ENCODE assay signal across 9 cellular contexts in genomic region chr19:29677001-29677781, GRCh38. TPM values are rescaled to one million over a fixed set of nuclear protein-coding genes. Genes with fewer than 3 reads are reported as not detected.
DNase-seq lines count a peak whose midpoint lies in the region; TF ChIP-seq lines count a peak whose summit lies in the region.
"Had no signal": no experiment of that assay in that cellular context is flagged by ENCODE, and none has a peak within 500 bp of the region (broad histone marks: within the 10 kb centered on the region; RNA-seq: fewer than 3 reads in every experiment).

No MANE protein-coding gene starts in this region.

- peaks cover 0 to 41% (median 32%) of the 10 kb centered on the region in 5 donors for H3K36me3 ChIP-seq in subcutaneous abdominal adipose tissue (ENCODE audit: control insufficient read depth in 5 of 5, insufficient read depth in 5 of 5, low read length in 5 of 5)

- peaks cover 45% of the 10 kb centered on the region for H3K36me3 Mint-ChIP-seq in activated CD4-positive, alpha-beta T cell treated with anti-CD3 and anti-CD28 coated beads, Interleukin-2, amount 10 ng/mL, durations not matched to agents 7 days and 5 days (ENCODE audit: low read depth)
- peaks cover 3 to 44% (median 14%) of the 10 kb centered on the region in 3 donors for H3K36me3 Mint-ChIP-seq in immature natural killer cell

- H3K4me1 ChIP-seq in subcutaneous abdominal adipose tissue (ENCODE audit: control insufficient read depth in 5 of 5, insufficient read depth in 5 of 5, low read length in 5 of 5): peaks cover 13 to 95% (median 76%) of the 10 kb centered on the region in 5 donors

- no peak overlapping the region for H3K4me3 Mint-ChIP-seq in activated CD4-positive, alpha-beta T cell treated with anti-CD3 and anti-CD28 coated beads, Interleukin-2, amount 10 ng/mL, durations not matched to agents 7 days and 5 days
- peak overlapping the region; percentile 75 to 85 (median 78) for H3K4me3 Mint-ChIP-seq in immature natural killer cell

- no peaks in the 10 kb centered on the region for H3K9me3 ChIP-seq in subcutaneous abdominal adipose tissue (ENCODE audit: control insufficient read depth in 5 of 5, low read length in 5 of 5)

- peak overlapping the region in 1 of 5 donors; percentile 10 for H3K4me3 ChIP-seq in subcutaneous abdominal adipose tissue (ENCODE audit: low read depth in 1 of 5, low read length in 5 of 5)

- no peaks in the 10 kb centered on the region for H3K9me3 Mint-ChIP-seq in activated CD4-positive, alpha-beta T cell treated with anti-CD3 and anti-CD28 coated beads, Interleukin-2, amount 10 ng/mL, durations not matched to agents 7 days and 5 days
- peaks cover 0 to 2% (median 0%) of the 10 kb centered on the region in 6 donors for H3K9me3 Mint-ChIP-seq in immature natural killer cell

- no peaks in the 10 kb centered on the region for H3K27me3 ChIP-seq in subcutaneous abdominal adipose tissue (ENCODE audit: control insufficient read depth in 5 of 5, insufficient read depth in 4 of 5, low read length in 5 of 5)

- TF ChIP-seq CTCF in VCaP (conservative IDR thresholded peaks at IDR 0.05) (peak; percentile 23; the same call in 1 of the 2 replicates), GM20000 (IDR thresholded peaks at IDR 0.05; ENCODE audit: extremely low read depth, missing control alignments) (no peak)

- H3K9ac ChIP-seq in subcutaneous abdominal adipose tissue (ENCODE audit: low read length in 5 of 5): peak overlapping the region in 1 of 5 donors; percentile 7

- H3K27ac ChIP-seq in VCaP (peak overlapping the region; percentile 86), subcutaneous abdominal adipose tissue (ENCODE audit: low read depth, low read length) (peak overlapping the region; percentile 24)

- POLR2A ChIA-PET in activated CD4-positive, alpha-beta T cell treated with anti-CD3 and anti-CD28 coated beads, Interleukin-2, amount 10 ng/mL, durations not matched to agents 7 days and 5 days (lab: Charles Lee): no interaction called here

- no peak for DNase-seq in activated CD4-positive, alpha-beta T cell treated with anti-CD3 and anti-CD28 coated beads, Interleukin-2, amount 10 ng/mL, durations not matched to agents 7 days and 5 days
- no peak for DNase-seq in activated CD4-positive, alpha-beta T cell treated with anti-CD3 and anti-CD28 coated beads, Interleukin-2, amount 50 U/mL, for 4 hours
- DNase-seq in immature natural killer cell: peak in 1 of 3 donors; percentile 35
- DNase-seq in GM20000 (ENCODE audit: low spot score): no peak
- no peak for DNase-seq in NCI-H510A treated with DMSO at 0.1 percent for 48 hours (lab: John Stamatoyannopoulos, UW)
- DNase-seq in Kasumi-1 (lab: John Stamatoyannopoulos, UW): no peak
- DNase-seq: NCI-H2029 had no signal

- CTCF ChIA-PET in activated CD4-positive, alpha-beta T cell treated with anti-CD3 and anti-CD28 coated beads, Interleukin-2, amount 10 ng/mL, durations not matched to agents 7 days and 5 days (lab: Charles Lee): interaction anchor here (0.5 to 4.2 kb wide), 7 partner anchors 10 to 102 kb away, joined by 3 to 32 read pairs (median 4); partner anchors contain the start of gene PLEKHF1

- H3K27me3 Mint-ChIP-seq in activated CD4-positive, alpha-beta T cell treated with anti-CD3 and anti-CD28 coated beads, Interleukin-2, amount 10 ng/mL, durations not matched to agents 7 days and 5 days: no peaks in the 10 kb centered on the region
- H3K27me3 Mint-ChIP-seq in immature natural killer cell (ENCODE audit: low read depth in 3 of 3): peaks cover 33 to 52% (median 51%) of the 10 kb centered on the region in 3 donors

- peaks cover 78% of the 10 kb centered on the region for H3K4me1 Mint-ChIP-seq in activated CD4-positive, alpha-beta T cell treated with anti-CD3 and anti-CD28 coated beads, Interleukin-2, amount 10 ng/mL, durations not matched to agents 7 days and 5 days
- H3K4me1 Mint-ChIP-seq in immature natural killer cell: peaks cover 88 to 93% of the 10 kb centered on the region in 2 donors

- peak overlapping the region; percentile 60 for H3K27ac Mint-ChIP-seq in activated CD4-positive, alpha-beta T cell treated with anti-CD3 and anti-CD28 coated beads, Interleukin-2, amount 10 ng/mL, durations not matched to agents 7 days and 5 days
- H3K27ac Mint-ChIP-seq in immature natural killer cell: peak overlapping the region; percentile 95 to 100 (median 98)

RNA-seq across cellular contexts. Expression of gene PLEKHF1, which starts 11.9 kb away (rescaled TPM):
- total RNA-seq in activated CD4-positive, alpha-beta T cell treated with anti-CD3 and anti-CD28 coated beads, Interleukin-2, amount 10 ng/mL, durations not matched to agents 7 days and 5 days: 10 to 100 TPM; 49.4 to 52.1 TPM
- 100 to 1,000 TPM; 107 to 244 (median 141) TPM for polyA plus RNA-seq in immature natural killer cell

RNA-seq across cellular contexts. Expression of gene C19orf12, which starts 37.9 kb away (rescaled TPM):
- 10 to 100 TPM; 36.5 to 38.8 TPM for total RNA-seq in activated CD4-positive, alpha-beta T cell treated with anti-CD3 and anti-CD28 coated beads, Interleukin-2, amount 10 ng/mL, durations not matched to agents 7 days and 5 days
- polyA plus RNA-seq in immature natural killer cell: 10 to 100 TPM; 32.4 to 68.3 (median 60.3) TPM
